In genomic region chr12:120468271-120468845, GRCh38 we compare ENCODE assay signal across 1 cellular context.
TF ChIP-seq lines count a peak whose summit lies in the region.

No MANE protein-coding gene starts in this region.

TF ChIP-seq in HepG2, 621 proteins besides CTCF, POLR2A, EP300 and RAD21 (continues in another document):
- TF ChIP-seq IKZF5 (CRISPR knock-in tag; IDR thresholded peaks at IDR 0.05) (no peak), MTF2 (CRISPR knock-in tag; IDR thresholded peaks at IDR 0.05; ENCODE audit: borderline replicate concordance) (0 out of 2 replicates have a peak, but pooled peaks have one; percentile 68), GPN1 (CRISPR knock-in tag; IDR thresholded peaks at IDR 0.05; ENCODE audit: borderline replicate concordance) (no peak), PITX1 (CRISPR knock-in tag; IDR thresholded peaks at IDR 0.05) (no peak), ZBTB8A (CRISPR knock-in tag; IDR thresholded peaks at IDR 0.05; ENCODE audit: borderline replicate concordance, low read depth) (no peak), MAFG (CRISPR knock-in tag; IDR thresholded peaks at IDR 0.05) (no peak), THAP8 (CRISPR knock-in tag; IDR thresholded peaks at IDR 0.05; ENCODE audit: borderline replicate concordance) (no peak), KMT2A (CRISPR knock-in tag; IDR thresholded peaks at IDR 0.05) (no peak; the same call in 1 of the 2 replicates), ZNF639 (CRISPR knock-in tag; conservative IDR thresholded peaks at IDR 0.05) (no peak), ZNF772 (CRISPR knock-in tag; IDR thresholded peaks at IDR 0.05) (no peak), ZNF10 (CRISPR knock-in tag; IDR thresholded peaks at IDR 0.05; ENCODE audit: borderline replicate concordance, low read depth) (no peak), RAD51 (IDR thresholded peaks at IDR 0.05; ENCODE audit: borderline replicate concordance) (no peak), ZGPAT (CRISPR knock-in tag; IDR thresholded peaks at IDR 0.05) (peak; percentile 34; the same call in 1 of the 2 replicates), HOXA7 (CRISPR knock-in tag; IDR thresholded peaks at IDR 0.05) (no peak), NKX3-1 (CRISPR knock-in tag; IDR thresholded peaks at IDR 0.05) (no peak), TGIF2 (CRISPR knock-in tag; IDR thresholded peaks at IDR 0.05) (peak; percentile 65; the same call in 1 of the 2 replicates), ZBTB10 (CRISPR knock-in tag; IDR thresholded peaks at IDR 0.05; ENCODE audit: borderline replicate concordance) (no peak), ZMYM2 (CRISPR knock-in tag; IDR thresholded peaks at IDR 0.05) (no peak), PRDM15 (CRISPR knock-in tag; IDR thresholded peaks at IDR 0.05) (peak; percentile 96), ZNF563 (CRISPR knock-in tag; IDR thresholded peaks at IDR 0.05) (no peak), KDM2A (CRISPR knock-in tag; IDR thresholded peaks at IDR 0.05; ENCODE audit: borderline replicate concordance, low read depth) (no peak), ZNF616 (CRISPR knock-in tag; IDR thresholded peaks at IDR 0.05; ENCODE audit: low read depth) (no peak), NFYC (CRISPR knock-in tag; IDR thresholded peaks at IDR 0.05) (no peak), GRHL1 (CRISPR knock-in tag; conservative IDR thresholded peaks at IDR 0.05) (no peak), CREBL2 (CRISPR knock-in tag; IDR thresholded peaks at IDR 0.05; ENCODE audit: borderline replicate concordance) (no peak), KMT2B (CRISPR knock-in tag; IDR thresholded peaks at IDR 0.05) (no peak), MEIS2 (CRISPR knock-in tag; IDR thresholded peaks at IDR 0.05) (no peak), NFATC3 (CRISPR knock-in tag; IDR thresholded peaks at IDR 0.05) (no peak), CEBPG (CRISPR knock-in tag; IDR thresholded peaks at IDR 0.05) (no peak), NR0B2 (CRISPR knock-in tag; IDR thresholded peaks at IDR 0.05) (no peak), HNF4G (IDR thresholded peaks at IDR 0.05; ENCODE audit: borderline replicate concordance, low read depth, low read length) (no peak), HNF4G (CRISPR knock-in tag; IDR thresholded peaks at IDR 0.05; ENCODE audit: borderline replicate concordance, low read depth) (no peak), ZNF414 (CRISPR knock-in tag; IDR thresholded peaks at IDR 0.05) (no peak), ZHX1 (CRISPR knock-in tag; IDR thresholded peaks at IDR 0.05; ENCODE audit: low read depth) (no peak), AKNA (CRISPR knock-in tag; IDR thresholded peaks at IDR 0.05; ENCODE audit: borderline replicate concordance) (no peak), SNAPC2 (CRISPR knock-in tag; IDR thresholded peaks at IDR 0.05) (no peak)
